18 cellular contexts compared by ENCODE assay signal in the genomic region with DNA sequence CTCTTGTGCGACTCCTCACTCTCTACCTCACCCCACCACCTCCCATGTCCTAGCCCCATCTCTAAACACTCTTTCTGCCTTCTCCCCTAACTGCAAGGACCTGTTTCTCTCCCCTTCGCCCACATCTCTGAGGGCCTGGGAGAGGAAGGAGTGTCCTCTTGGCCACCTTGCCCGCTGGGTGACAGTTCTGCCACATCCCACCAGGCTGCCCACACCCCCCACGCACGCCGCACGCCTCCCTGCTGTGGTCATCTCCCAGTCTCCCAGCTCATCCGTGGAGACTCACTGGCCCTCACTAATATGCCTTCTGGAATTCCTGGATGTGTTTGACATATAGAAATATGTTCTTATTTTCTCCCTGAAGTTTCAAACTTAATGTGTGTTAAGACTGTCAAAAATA.
"Had no signal": no experiment of that assay in that cellular context is flagged by ENCODE, and none has a peak within 500 bp of the region (broad histone marks: within the 10 kb centered on the region; RNA-seq: fewer than 3 reads in every experiment).

No MANE protein-coding gene starts in this region.

- H3K4me3 ChIP-seq: lung, pancreas, tibial artery had no signal

- H3K36me3 ChIP-seq: pancreas, tibial artery had no signal

- H3K9me3 ChIP-seq: pancreas, tibial artery had no signal

- H3K27me3 ChIP-seq: foreskin keratinocyte, pancreas, tibial artery had no signal

- H3K27ac ChIP-seq: foreskin keratinocyte, tibial artery had no signal

- H3K4me1 ChIP-seq: foreskin keratinocyte had no signal

- H3K4me3 Mint-ChIP-seq: activated CD4-positive, alpha-beta T cell treated with anti-CD3 and anti-CD28 coated beads, Interleukin-2, amount 10 ng/mL, durations not matched to agents 7 days and 5 days; activated naive CD8-positive, alpha-beta T cell; brain; naive B cell; stimulated activated naive B cell treated with anti-CD40 and anti-IgM and Interleukin-4, amounts not matched to agents 10 μg/mL and 1 μg/mL and 100 μg/mL, for 72 hours had no signal

- DNase-seq: activated CD4-positive, alpha-beta T cell treated with anti-CD3 and anti-CD28 coated beads, Interleukin-2, amount 10 ng/mL, durations not matched to agents 7 days and 5 days; activated CD4-positive, CD25-positive, alpha-beta regulatory T cell; activated CD8-positive, alpha-beta memory T cell treated with anti-CD3 and anti-CD28 coated beads for 24 hours; activated gamma-delta T cell treated with Interleukin-2 at 50 U/mL for 16 hours; amniotic stem cell; central memory CD4-positive, alpha-beta T cell; cortex of kidney; effector CD4-positive, alpha-beta T cell; glutamatergic neuron; naive B cell; stimulated activated naive B cell treated with anti-CD40 and anti-IgM and Interleukin-4, amounts not matched to agents 10 μg/mL and 1 μg/mL and 100 μg/mL, for 72 hours; SW 1271; tibial artery had no signal

- H3K36me3 Mint-ChIP-seq: activated naive CD8-positive, alpha-beta T cell; naive B cell; stimulated activated naive B cell treated with anti-CD40 and anti-IgM and Interleukin-4, amounts not matched to agents 10 μg/mL and 1 μg/mL and 100 μg/mL, for 72 hours had no signal

- H3K27me3 Mint-ChIP-seq: activated CD4-positive, alpha-beta T cell treated with anti-CD3 and anti-CD28 coated beads, Interleukin-2, amount 10 ng/mL, durations not matched to agents 7 days and 5 days; activated naive CD8-positive, alpha-beta T cell; brain had no signal

- H3K27ac Mint-ChIP-seq: activated CD4-positive, alpha-beta T cell treated with anti-CD3 and anti-CD28 coated beads, Interleukin-2, amount 10 ng/mL, durations not matched to agents 7 days and 5 days; activated naive CD8-positive, alpha-beta T cell; brain; stimulated activated naive B cell treated with anti-CD40 and anti-IgM and Interleukin-4, amounts not matched to agents 10 μg/mL and 1 μg/mL and 100 μg/mL, for 72 hours had no signal
